Comparison of ENCODE assay signal across 8 cellular contexts in the genomic region with DNA sequence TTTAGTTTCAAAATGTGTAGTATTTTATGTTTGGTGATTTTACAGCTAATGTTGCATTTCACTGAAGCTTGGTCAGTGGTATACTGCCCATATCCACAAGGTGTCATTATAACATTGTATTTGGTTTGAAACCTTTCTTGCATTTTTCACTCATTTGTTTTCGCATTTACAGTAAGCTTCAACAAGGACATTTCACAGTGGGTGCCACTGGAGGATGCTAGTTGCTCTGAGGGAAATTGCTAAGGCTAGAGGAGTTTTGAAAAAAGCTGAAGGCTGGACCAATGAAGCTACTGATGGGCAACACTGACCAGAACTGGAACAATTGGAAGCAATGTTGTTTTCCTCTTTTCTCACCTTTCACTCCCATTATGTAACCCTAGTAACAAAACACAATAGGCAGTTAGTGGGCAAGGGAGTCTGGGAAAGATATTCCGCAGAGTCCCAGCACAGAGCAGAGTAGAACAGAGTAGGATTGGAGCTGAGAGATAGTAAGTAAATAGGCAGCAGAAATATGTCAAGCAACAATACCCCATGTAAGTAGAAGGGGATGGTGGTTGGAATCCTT. TPM values are rescaled to one million over a fixed set of nuclear protein-coding genes. Genes with fewer than 3 reads are reported as not detected.
DNase-seq lines count a peak whose midpoint lies in the region; ATAC-seq and TF ChIP-seq lines count a peak whose summit lies in the region.

No MANE protein-coding gene starts in this region.

- H3K27me3 ChIP-seq in esophagus muscularis mucosa, result no peaks in the 10 kb centered on the region

- H3K27me3 Mint-ChIP-seq in nephron progenitor cell (ENCODE audit: low read depth, poor library complexity), result no peaks in the 10 kb centered on the region

- intact Hi-C loops in esophagus muscularis mucosa (cut with DNase I) (loop anchor here (5.0 kb wide), 1 partner anchor 114 kb away; no protein-coding TSS in a partner anchor), lower leg skin (cut with DNase I; ENCODE audit: low total_unique reads) (loop anchor here (5.0 kb wide), 1 partner anchor 114 kb away; no protein-coding TSS in a partner anchor)

- TF ChIP-seq POLR2A in esophagus muscularis mucosa (IDR thresholded peaks at IDR 0.05; ENCODE audit: low read depth) (no peak), lower leg skin (IDR thresholded peaks at IDR 0.05) (no peak)

- TF ChIP-seq CTCF in esophagus muscularis mucosa (IDR thresholded peaks at IDR 0.05) (peak; percentile 57 to 71 (median 64)), nephron progenitor cell (IDR thresholded peaks at IDR 0.05) (peak; percentile 74), lower leg skin (IDR thresholded peaks at IDR 0.05) (peak in 1 of 3 donors; percentile 64)

- H3K4me3 Mint-ChIP-seq in nephron progenitor cell, result no peak overlapping the region

- H3K9me3 ChIP-seq in esophagus muscularis mucosa, result no peaks in the 10 kb centered on the region

- peaks cover 6% of the 10 kb centered on the region for H3K4me1 Mint-ChIP-seq in nephron progenitor cell

- no peak overlapping the region for H3K27ac ChIP-seq in esophagus muscularis mucosa (replicated peaks in 1 of 4)

- in situ Hi-C loops in KBM-7 (cut with MboI; ENCODE audit: low pct_unique_long_range_greater_than_20kb, low sequenced_read_pairs), result no loop called here

- H3K4me1 ChIP-seq in esophagus muscularis mucosa, result peaks cover 0 to 4% (median 3%) of the 10 kb centered on the region in 4 donors

- peak overlapping the region; percentile 68 for H3K27ac Mint-ChIP-seq in nephron progenitor cell

- TF ChIP-seq EP300 in esophagus muscularis mucosa (IDR thresholded peaks at IDR 0.05), result no peak

- peak; percentile 78 for ATAC-seq in GM21447 (IDR thresholded peaks at IDR 0.05; ENCODE audit: unreplicated experiment)

- 27% methylated on average over 2 of the region's 2 CpGs for WGBS in esophagus muscularis mucosa
- 37% methylated on average over 2 of the region's 2 CpGs for WGBS in lower leg skin, 2 donors

- H3K4me3 ChIP-seq in esophagus muscularis mucosa (no peak overlapping the region), lower leg skin (ENCODE audit: low read depth, poor library complexity, severe bottlenecking) (no peak overlapping the region)

- no peaks in the 10 kb centered on the region for H3K36me3 ChIP-seq in esophagus muscularis mucosa

- peaks cover 3% of the 10 kb centered on the region for H3K9me3 Mint-ChIP-seq in nephron progenitor cell

- peak; percentile 35 for DNase-seq in EH (ENCODE audit: low read depth)
- DNase-seq in KBM-7, result peak; percentile 62
- peak; percentile 53 for DNase-seq in RPMI8226
- no peak for DNase-seq in esophagus muscularis mucosa (ENCODE audit: extremely low spot score)
- DNase-seq in nephron progenitor cell, result no peak
- DNase-seq in GM19238 (ENCODE audit: insufficient read length, low spot score), result no peak
- no peak for DNase-seq in lower leg skin (ENCODE audit: low spot score in 2 of 2)

- no peaks in the 10 kb centered on the region for H3K36me3 Mint-ChIP-seq in nephron progenitor cell (ENCODE audit: low read depth)

RNA-seq across cellular contexts. Expression of gene SRI, which starts 23.6 kb away (rescaled TPM):
- 10 to 100 TPM; 40.3 to 55.5 (median 47.3) TPM for total RNA-seq in esophagus muscularis mucosa
- total RNA-seq in lower leg skin, result 10 to 100 TPM; 24.6 to 43.9 (median 42.2) TPM

Comparison
In these comparisons a context has a peak if more than half of its experiments do, and no peak if none do; other contexts are left out.
1. DNase-seq: peak in EH (single experiment), KBM-7 (single experiment) and RPMI8226 (single experiment); none in esophagus muscularis mucosa (single experiment), nephron progenitor cell (single experiment), GM19238 (single experiment) and lower leg skin (0 of 2).